ENCODE assay signal across 1 cellular context in the genomic region with DNA sequence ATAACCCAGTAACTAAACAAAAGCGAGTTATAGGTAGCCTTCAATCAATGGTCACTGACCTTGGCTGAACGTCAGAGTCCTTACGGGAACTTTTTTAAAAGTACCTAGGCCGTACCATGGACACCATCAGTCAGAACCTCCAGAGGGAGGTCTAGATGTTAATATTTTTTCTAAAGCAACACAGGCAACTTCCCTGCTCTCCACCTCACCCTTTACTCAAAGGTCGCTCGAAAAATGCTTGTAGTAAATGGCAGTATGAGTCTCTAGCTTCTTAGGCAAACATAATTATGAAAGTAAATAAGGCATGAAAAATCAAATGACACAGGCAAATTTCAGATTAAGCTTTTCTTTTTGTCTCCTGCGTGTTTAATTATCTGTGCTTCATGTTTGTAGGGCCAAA.
TF ChIP-seq lines count a peak whose summit lies in the region.

No MANE protein-coding gene starts in this region.

TF ChIP-seq in HepG2, 621 proteins besides CTCF, POLR2A, EP300 and RAD21 (continued from another document):
- TF ChIP-seq, protein P1, sequence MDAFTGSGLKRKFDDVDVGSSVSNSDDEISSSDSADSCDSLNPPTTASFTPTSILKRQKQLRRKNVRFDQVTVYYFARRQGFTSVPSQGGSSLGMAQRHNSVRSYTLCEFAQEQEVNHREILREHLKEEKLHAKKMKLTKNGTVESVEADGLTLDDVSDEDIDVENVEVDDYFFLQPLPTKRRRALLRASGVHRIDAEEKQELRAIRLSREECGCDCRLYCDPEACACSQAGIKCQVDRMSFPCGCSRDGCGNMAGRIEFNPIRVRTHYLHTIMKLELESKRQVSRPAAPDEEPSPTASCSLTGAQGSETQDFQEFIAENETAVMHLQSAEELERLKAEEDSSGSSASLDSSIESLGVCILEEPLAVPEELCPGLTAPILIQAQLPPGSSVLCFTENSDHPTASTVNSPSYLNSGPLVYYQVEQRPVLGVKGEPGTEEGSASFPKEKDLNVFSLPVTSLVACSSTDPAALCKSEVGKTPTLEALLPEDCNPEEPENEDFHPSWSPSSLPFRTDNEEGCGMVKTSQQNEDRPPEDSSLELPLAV (CRISPR knock-in tag; conservative IDR thresholded peaks at IDR 0.05; ENCODE audit: low read depth) = no peak
- no peak for TF ChIP-seq ZNF790 (CRISPR knock-in tag; IDR thresholded peaks at IDR 0.05; ENCODE audit: borderline replicate concordance)
- TF ChIP-seq MED8 (CRISPR knock-in tag; IDR thresholded peaks at IDR 0.05; ENCODE audit: insufficient replicate concordance) = no peak
- TF ChIP-seq HMG20A (CRISPR knock-in tag; IDR thresholded peaks at IDR 0.05; ENCODE audit: borderline replicate concordance) = 0 out of 2 replicates have a peak, but pooled peaks have one; percentile 10
